Comparison of ENCODE assay signal across 16 cellular contexts in genomic region chr9:91494751-91495150, GRCh38.
"Had no signal": no experiment of that assay in that cellular context is flagged by ENCODE, and none has a peak within 500 bp of the region (broad histone marks: within the 10 kb centered on the region; RNA-seq: fewer than 3 reads in every experiment).

No MANE protein-coding gene starts in this region.

- H3K4me1 ChIP-seq: breast epithelium, vagina had no signal

- H3K36me3 ChIP-seq: breast epithelium, tibial artery, vagina had no signal

- H3K27ac ChIP-seq: breast epithelium, vagina had no signal

- H3K4me3 ChIP-seq: breast epithelium, lung, tibial artery, vagina had no signal

- ATAC-seq: activated CD4-positive, alpha-beta T cell treated with anti-CD3 and anti-CD28 coated beads for 36 hours; activated CD8-positive, alpha-beta T cell treated with anti-CD3 and anti-CD28 coated beads for 36 hours; activated T-cell treated with anti-CD3 and anti-CD28 coated beads, Interleukin-2, amount 50 U/mL, for 4 hours; natural killer cell treated with Interleukin-12 subunit alpha and Interleukin-12 subunit beta and Interleukin-15 and Interleukin-18, amount 100 ng/mL, for 72 hours; right cardiac atrium; T-helper 17 cell had no signal

- DNase-seq: activated CD4-positive, alpha-beta T cell treated with anti-CD3 and anti-CD28 coated beads for 36 hours; activated CD8-positive, alpha-beta T cell treated with anti-CD3 and anti-CD28 coated beads for 36 hours; activated gamma-delta T cell; activated T-cell treated with anti-CD3 and anti-CD28 coated beads, Interleukin-2, amount 50 U/mL, for 4 hours; amygdala; cerebellar nuclear complex; effector memory CD4-positive, alpha-beta T cell; islet precursor cell; right cardiac atrium; stimulated activated naive B cell treated with anti-CD40 and anti-IgM and Interleukin-4, amounts not matched to agents 10 μg/mL and 1 μg/mL and 100 μg/mL, for 72 hours; T-helper 17 cell; tibial artery had no signal

- H3K9me3 ChIP-seq: breast epithelium, tibial artery, vagina had no signal

- H3K27me3 ChIP-seq: breast epithelium, tibial artery, vagina had no signal
